Comparison of ENCODE assay signal across 9 cellular contexts in the genomic region with DNA sequence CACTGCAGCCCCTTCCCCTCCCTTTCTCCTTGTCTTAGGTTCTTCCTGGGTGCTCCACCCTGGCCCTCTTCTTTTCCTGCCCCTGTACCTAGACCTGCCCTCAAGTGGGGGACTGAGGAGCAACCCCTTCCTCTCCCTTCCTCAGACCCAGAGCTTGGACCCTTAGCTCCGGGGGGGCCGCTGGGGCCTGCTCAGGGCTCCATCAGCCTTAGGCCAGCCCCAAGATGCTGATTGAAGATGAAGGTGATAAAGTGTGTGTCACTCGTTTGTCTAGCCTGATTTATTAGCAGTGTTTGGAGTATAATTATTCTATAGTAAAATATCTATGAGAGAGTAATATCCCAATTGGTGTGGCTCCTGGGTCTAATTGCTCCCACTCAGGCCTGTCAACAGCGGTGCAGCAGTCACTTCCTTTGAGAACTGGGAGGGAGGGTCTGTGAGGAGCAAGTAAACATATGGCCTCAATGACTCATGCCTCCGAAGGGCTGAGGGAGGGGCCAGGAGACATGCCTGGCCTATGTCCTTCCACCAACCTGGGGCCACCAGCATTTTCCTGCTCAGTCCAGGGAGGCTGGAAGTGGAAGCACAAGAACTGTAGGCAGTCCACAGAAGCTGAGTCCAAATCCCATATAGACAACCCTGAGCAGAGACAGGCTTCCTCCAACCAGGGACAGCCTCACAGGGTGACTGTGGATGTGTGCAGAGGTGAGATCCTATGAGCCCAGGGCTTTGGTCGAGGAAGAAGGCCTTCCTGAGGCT.
DNase-seq lines count a peak whose midpoint lies in the region; ATAC-seq lines count a peak whose summit lies in the region.
"Had no signal": no experiment of that assay in that cellular context is flagged by ENCODE, and none has a peak within 500 bp of the region (broad histone marks: within the 10 kb centered on the region; RNA-seq: fewer than 3 reads in every experiment).

No MANE protein-coding gene starts in this region.

- WGBS in trophoblast cell (ENCODE audit: extremely low coverage, insufficient coverage, insufficient read length): no CpG with 5 or more reads among the region's 6 CpGs

- peak overlapping the region; percentile 16 for H3K9ac ChIP-seq in trophoblast cell (ENCODE audit: low read length)

- no peak overlapping the region for H3K23ac ChIP-seq in trophoblast cell (ENCODE audit: low read length)

- DNase-seq in GDM1 (lab: John Stamatoyannopoulos, UW) (peak; percentile 30), NCI-H2171 treated with DMSO at 0.1 percent for 48 hours (lab: John Stamatoyannopoulos, UW) (peak; percentile 84), dermis blood vessel endothelial cell (peak; percentile 82), trophoblast cell (peak; percentile 73 to 77), cortex of kidney (lab: John Stamatoyannopoulos, UW) (no peak), NAMALWA (ENCODE audit: low spot score) (no peak)
- DNase-seq: activated CD8-positive, alpha-beta memory T cell treated with anti-CD3 and anti-CD28 coated beads, Interleukin-2, amount 50 U/mL, for 48 hours had no signal

- peak overlapping the region; percentile 76 for H2BK120ac ChIP-seq in trophoblast cell (ENCODE audit: insufficient read depth, low read length, poor library complexity)

- peak overlapping the region; percentile 44 for H2BK5ac ChIP-seq in trophoblast cell (ENCODE audit: low read depth, low read length, poor library complexity)

- ATAC-seq in GM21825 (IDR thresholded peaks at IDR 0.05; ENCODE audit: unreplicated experiment) (no peak), HG02759 (IDR thresholded peaks at IDR 0.05; ENCODE audit: unreplicated experiment) (no peak)

- peak overlapping the region; percentile 67 for H2AK5ac ChIP-seq in trophoblast cell (ENCODE audit: low read length)

- peaks cover 11% of the 10 kb centered on the region for H3K79me1 ChIP-seq in trophoblast cell (ENCODE audit: low read length)

- no peaks in the 10 kb centered on the region for H3K27me3 ChIP-seq in trophoblast cell (ENCODE audit: insufficient read depth, low read length)

- peak overlapping the region; percentile 89 for H2BK12ac ChIP-seq in trophoblast cell (ENCODE audit: low read length)

- H3K4me3 ChIP-seq in trophoblast cell (ENCODE audit: low read depth, low read length): no peak overlapping the region

- peak overlapping the region; percentile 85 for H3K18ac ChIP-seq in trophoblast cell (ENCODE audit: low read length)

- H4K8ac ChIP-seq in trophoblast cell (ENCODE audit: low read depth, low read length): peak overlapping the region; percentile 43

- no peak overlapping the region for H2AFZ ChIP-seq in trophoblast cell (ENCODE audit: insufficient read depth, low read length, poor library complexity)

- no peak overlapping the region for H3K4me2 ChIP-seq in trophoblast cell (ENCODE audit: low read length)

- peak overlapping the region; percentile 16 for H3K14ac ChIP-seq in trophoblast cell (ENCODE audit: low read length)

- peaks cover 1% of the 10 kb centered on the region for H3K9me3 ChIP-seq in trophoblast cell (ENCODE audit: insufficient read depth, low read depth, low read length)

- H3K4ac ChIP-seq in trophoblast cell (ENCODE audit: low read depth, low read length): peak overlapping the region; percentile 13

- peaks cover 21 to 24% of the 10 kb centered on the region in 2 experiments for H3K4me1 ChIP-seq in trophoblast cell (ENCODE audit: control insufficient read depth in 1 of 2, insufficient read depth in 2 of 2, low read length in 2 of 2)

- peak overlapping the region; percentile 56 for H3K27ac ChIP-seq in trophoblast cell (ENCODE audit: low read depth, low read length)

- peak overlapping the region; percentile 71 for H4K91ac ChIP-seq in trophoblast cell (ENCODE audit: low read depth, low read length)

- no peaks in the 10 kb centered on the region for H3K79me2 ChIP-seq in trophoblast cell (ENCODE audit: control insufficient read depth, insufficient read depth, low read length, poor library complexity)

- peaks cover 4% of the 10 kb centered on the region in 2 experiments for H3K36me3 ChIP-seq in trophoblast cell (ENCODE audit: control insufficient read depth in 1 of 2, insufficient read depth in 2 of 2, low read length in 2 of 2)

- H4K12ac ChIP-seq in trophoblast cell (ENCODE audit: low read depth, low read length): no peak overlapping the region

Comparison
In these comparisons a context has a peak if more than half of its experiments do, and no peak if none do; other contexts are left out.
1. DNase-seq: peak in GDM1 (single experiment), NCI-H2171 treated with DMSO at 0.1 percent for 48 hours (single experiment), dermis blood vessel endothelial cell (single experiment) and trophoblast cell (2 of 2); none in cortex of kidney (single experiment) and NAMALWA (single experiment).